ENCODE assay signal across 1 cellular context in the genomic region with DNA sequence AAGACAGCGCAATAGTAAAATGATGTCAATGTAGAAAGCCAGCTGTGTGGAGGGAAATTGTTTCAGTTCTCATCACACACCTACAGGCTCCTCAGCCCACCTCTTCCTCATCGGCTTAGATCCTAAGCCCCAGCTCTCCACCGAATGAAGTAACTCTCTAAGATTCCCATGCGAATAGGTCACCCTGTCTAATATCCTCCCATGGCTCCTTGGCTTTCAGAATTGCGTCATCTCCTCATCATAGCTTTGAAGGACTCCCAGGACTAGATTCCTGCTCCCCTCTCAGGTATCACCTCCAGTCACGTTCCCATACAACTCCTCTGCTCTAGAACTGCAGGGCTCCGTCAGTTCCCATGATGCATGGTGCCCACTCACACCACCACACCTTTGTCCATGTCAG.
A peak's percentile ranks its signal among the peaks of the same experiment; 100 is the strongest.
TF ChIP-seq lines count a peak whose summit lies in the region.

No MANE protein-coding gene starts in this region.

TF ChIP-seq in HepG2, 621 proteins besides CTCF, POLR2A, EP300 and RAD21:
- peak; percentile 54; the same call in 1 of the 2 replicates for TF ChIP-seq ATF7 (IDR thresholded peaks at IDR 0.05)
- no peak for TF ChIP-seq ATF7 (CRISPR knock-in tag; IDR thresholded peaks at IDR 0.05)
- TF ChIP-seq PAF1 (CRISPR knock-in tag; IDR thresholded peaks at IDR 0.05): no peak
- TF ChIP-seq JUNB (CRISPR knock-in tag; IDR thresholded peaks at IDR 0.05; ENCODE audit: borderline replicate concordance): no peak
- no peak for TF ChIP-seq ZNF678 (CRISPR knock-in tag; IDR thresholded peaks at IDR 0.05)
- TF ChIP-seq, protein P1, sequence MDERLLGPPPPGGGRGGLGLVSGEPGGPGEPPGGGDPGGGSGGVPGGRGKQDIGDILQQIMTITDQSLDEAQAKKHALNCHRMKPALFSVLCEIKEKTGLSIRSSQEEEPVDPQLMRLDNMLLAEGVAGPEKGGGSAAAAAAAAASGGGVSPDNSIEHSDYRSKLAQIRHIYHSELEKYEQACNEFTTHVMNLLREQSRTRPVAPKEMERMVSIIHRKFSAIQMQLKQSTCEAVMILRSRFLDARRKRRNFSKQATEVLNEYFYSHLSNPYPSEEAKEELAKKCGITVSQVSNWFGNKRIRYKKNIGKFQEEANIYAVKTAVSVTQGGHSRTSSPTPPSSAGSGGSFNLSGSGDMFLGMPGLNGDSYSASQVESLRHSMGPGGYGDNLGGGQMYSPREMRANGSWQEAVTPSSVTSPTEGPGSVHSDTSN (CRISPR knock-in tag; IDR thresholded peaks at IDR 0.05): no peak
- TF ChIP-seq PAX8 (CRISPR knock-in tag; IDR thresholded peaks at IDR 0.05; ENCODE audit: borderline replicate concordance): no peak
- no peak for TF ChIP-seq RARA (CRISPR knock-in tag; IDR thresholded peaks at IDR 0.05)
- no peak for TF ChIP-seq RBAK (CRISPR knock-in tag; IDR thresholded peaks at IDR 0.05)
TF ChIP-seq in HepG2: peak in this region for 1.
